Comparison of ENCODE assay signal across 13 cellular contexts in the genomic region with DNA sequence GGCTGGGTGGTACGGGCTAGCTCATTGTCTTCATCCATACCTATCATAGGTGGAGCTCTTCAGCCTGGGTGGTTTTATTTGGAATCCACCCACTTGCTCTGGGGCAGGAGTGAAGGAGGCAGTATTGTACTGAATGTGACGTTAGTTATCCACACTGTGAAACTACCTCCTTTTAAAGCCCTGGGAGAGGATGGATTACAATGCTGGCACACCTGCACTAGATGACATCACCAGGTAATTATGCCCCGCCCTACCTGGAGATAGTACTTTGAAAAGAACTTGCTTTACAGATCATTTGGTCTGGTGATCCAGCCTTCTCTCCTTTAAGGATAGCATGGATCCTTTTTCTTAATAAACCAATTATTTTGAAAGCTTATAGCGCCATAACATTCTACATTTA.
DNase-seq lines count a peak whose midpoint lies in the region; ATAC-seq, FAIRE-seq and TF ChIP-seq lines count a peak whose summit lies in the region.
"Had no signal": no experiment of that assay in that cellular context is flagged by ENCODE, and none has a peak within 500 bp of the region (broad histone marks: within the 10 kb centered on the region; RNA-seq: fewer than 3 reads in every experiment).

No MANE protein-coding gene starts in this region.

- TF ChIP-seq RAD21 in HepG2 (CRISPR knock-in tag; IDR thresholded peaks at IDR 0.05), result no peak

- BruUV-seq in HepG2 (replicated peaks; lab: Mats Ljungman, UMichigan), result no TSS peak

- POLR2A ChIA-PET in HepG2 (lab: Yijun Ruan, JAX), result no interaction called here

- H2AFZ ChIP-seq in HepG2 (ENCODE audit: low read length), result no peak overlapping the region

- no peaks in the 10 kb centered on the region for H3K27me3 ChIP-seq in RWPE2 (ENCODE audit: insufficient read depth, poor library complexity, severe bottlenecking)
- no peaks in the 10 kb centered on the region; a peak in 1 of 5 replicates for H3K27me3 ChIP-seq in HepG2 (ENCODE audit: control insufficient read depth in 1 of 2, insufficient read depth in 2 of 2, low read length in 2 of 2)
- H3K27me3 ChIP-seq: gastrocnemius medialis had no signal

- H3K9ac ChIP-seq in HepG2 (ENCODE audit: insufficient read depth, low read depth, low read length), result no peak overlapping the region

- no peak overlapping the region for H3K4me3 ChIP-seq in RWPE2 (ENCODE audit: severe bottlenecking)
- no peak overlapping the region for H3K4me3 ChIP-seq in mucosa of descending colon
- H3K4me3 ChIP-seq in HepG2 (replicated peaks in 1 of 3; ENCODE audit: insufficient read depth in 1 of 3, low read depth in 2 of 3, low read length in 3 of 3), result no peak overlapping the region
- H3K4me3 ChIP-seq: gastrocnemius medialis had no signal

- TF ChIP-seq CTCF in RWPE2 (IDR thresholded peaks at IDR 0.05; ENCODE audit: poor library complexity, severe bottlenecking) (no peak), mucosa of descending colon (IDR thresholded peaks at IDR 0.05) (no peak), HepG2 (CRISPR knock-in tag; IDR thresholded peaks at IDR 0.05) (no peak)

- no peaks in the 10 kb centered on the region for H3K79me2 ChIP-seq in HepG2 (ENCODE audit: insufficient read depth, low read length)

- H3K9me3 ChIP-seq in RWPE2 (ENCODE audit: severe bottlenecking) (no peaks in the 10 kb centered on the region), mucosa of descending colon (no peaks in the 10 kb centered on the region), HepG2 (ENCODE audit: low read length) (no peaks in the 10 kb centered on the region)
- H3K9me3 ChIP-seq: gastrocnemius medialis had no signal

- no peak for TF ChIP-seq POLR2A in HepG2 (IDR thresholded peaks at IDR 0.05; ENCODE audit: insufficient read depth in 1 of 2, low read depth in 2 of 2, low read length in 2 of 2)

- H3K4me1 ChIP-seq in RWPE2 (ENCODE audit: insufficient read depth, poor library complexity, severe bottlenecking) (peaks cover 14% of the 10 kb centered on the region), mucosa of descending colon (ENCODE audit: low read depth) (peaks cover 40% of the 10 kb centered on the region), HepG2 (ENCODE audit: insufficient read depth, low read length) (no peaks in the 10 kb centered on the region)
- H3K4me1 ChIP-seq: gastrocnemius medialis had no signal

- no peak for TF ChIP-seq EP300 in HepG2 (IDR thresholded peaks at IDR 0.05; ENCODE audit: low read depth in 2 of 2, low read length in 2 of 2)
- no peak for TF ChIP-seq EP300 in HepG2 (CRISPR knock-in tag; IDR thresholded peaks at IDR 0.05; ENCODE audit: borderline replicate concordance)

- H3K36me3 ChIP-seq in RWPE2 (ENCODE audit: low read depth) (no peaks in the 10 kb centered on the region), mucosa of descending colon (ENCODE audit: low read depth) (no peaks in the 10 kb centered on the region), HepG2 (replicated peaks in 1 of 2; ENCODE audit: control insufficient read depth in 1 of 2, insufficient read depth in 2 of 2, low read length in 2 of 2) (no peaks in the 10 kb centered on the region)
- H3K36me3 ChIP-seq: gastrocnemius medialis, WERI-Rb-1 had no signal

- no peaks in the 10 kb centered on the region for H4K20me1 ChIP-seq in HepG2 (ENCODE audit: insufficient read depth, low read length)

- ATAC-seq in RWPE2 (ENCODE audit: low read depth) (peak; percentile 58), mucosa of descending colon (peak; percentile 79), GM18520 (IDR thresholded peaks at IDR 0.05; ENCODE audit: unreplicated experiment) (no peak), HepG2 (no peak)
- ATAC-seq: gastrocnemius medialis had no signal

- DNase-seq in COR-L47 (lab: John Stamatoyannopoulos, UW) (peak; percentile 58), NCI-H146 (lab: John Stamatoyannopoulos, UW) (peak; percentile 96), RWPE2 (ENCODE audit: low spot score) (no peak), mucosa of descending colon (peak in 2 of 3 donors; percentile 59 to 93), NOMO-1 treated with DMSO at 0.1 percent for 48 hours (lab: John Stamatoyannopoulos, UW; ENCODE audit: unreplicated experiment) (no peak), HepG2 (ENCODE audit: low spot score) (no peak)
- DNase-seq in activated CD4-positive, alpha-beta T cell treated with anti-CD3 and anti-CD28 coated beads for 1 hour, result no peak
- DNase-seq: activated naive CD4-positive, alpha-beta T cell; effector CD4-positive, alpha-beta T cell; gastrocnemius medialis; substantia nigra; WERI-Rb-1 had no signal

- no peak overlapping the region for H3K4me2 ChIP-seq in HepG2 (ENCODE audit: low read depth, low read length)

- WGBS in HepG2 (ENCODE audit: low lambda C conversion rate), result 77% methylated on average over 4 of the region's 4 CpGs

- intact Hi-C loops in mucosa of descending colon (cut with DNase I, micrococcal nuclease) (loop anchor here in 1 of 2 donors (5.0 kb wide), 1 partner anchor 35 kb away; no protein-coding TSS in a partner anchor), HepG2 (cut with micrococcal nuclease; ENCODE audit: unreplicated experiment) (no loop called here)

- CTCF ChIA-PET in HepG2 (lab: Yijun Ruan, JAX; ENCODE audit: low intra/inter-chr PET ratio, low total read pairs), result no interaction called here

- no peak for FAIRE-seq in HepG2 (lab: Jason Lieb, UNC)

- in situ Hi-C loops in HepG2 (cut with HindIII; ENCODE audit: extremely low pct_ligation_motif_present, low pct_unique_long_range_greater_than_20kb), result no loop called here

- H3K27ac ChIP-seq in RWPE2 (ENCODE audit: poor library complexity, severe bottlenecking) (no peak overlapping the region), HepG2 (ENCODE audit: extremely low read length, insufficient read depth, low read length) (no peak overlapping the region)
- H3K27ac ChIP-seq: gastrocnemius medialis, WERI-Rb-1 had no signal

TF ChIP-seq in HepG2, 621 proteins besides CTCF, POLR2A, EP300 and RAD21 (continues in another document):
- TF ChIP-seq ATF7 (IDR thresholded peaks at IDR 0.05) (no peak), ATF7 (CRISPR knock-in tag; IDR thresholded peaks at IDR 0.05) (no peak), DNMT1 (CRISPR knock-in tag; IDR thresholded peaks at IDR 0.05) (no peak), ZNF282 (IDR thresholded peaks at IDR 0.05; ENCODE audit: partially characterized antibody) (no peak), ZNF17 (CRISPR knock-in tag; IDR thresholded peaks at IDR 0.05) (no peak), MAFF (IDR thresholded peaks at IDR 0.05; ENCODE audit: low read depth, low read length) (no peak), BHLHE40 (IDR thresholded peaks at IDR 0.05; ENCODE audit: low read length) (no peak), YY1 (IDR thresholded peaks at IDR 0.05; ENCODE audit: insufficient read depth, insufficient replicate concordance, low read depth, low read length) (no peak), FLYWCH1 (CRISPR knock-in tag; IDR thresholded peaks at IDR 0.05) (no peak)
- TF ChIP-seq, protein P1, sequence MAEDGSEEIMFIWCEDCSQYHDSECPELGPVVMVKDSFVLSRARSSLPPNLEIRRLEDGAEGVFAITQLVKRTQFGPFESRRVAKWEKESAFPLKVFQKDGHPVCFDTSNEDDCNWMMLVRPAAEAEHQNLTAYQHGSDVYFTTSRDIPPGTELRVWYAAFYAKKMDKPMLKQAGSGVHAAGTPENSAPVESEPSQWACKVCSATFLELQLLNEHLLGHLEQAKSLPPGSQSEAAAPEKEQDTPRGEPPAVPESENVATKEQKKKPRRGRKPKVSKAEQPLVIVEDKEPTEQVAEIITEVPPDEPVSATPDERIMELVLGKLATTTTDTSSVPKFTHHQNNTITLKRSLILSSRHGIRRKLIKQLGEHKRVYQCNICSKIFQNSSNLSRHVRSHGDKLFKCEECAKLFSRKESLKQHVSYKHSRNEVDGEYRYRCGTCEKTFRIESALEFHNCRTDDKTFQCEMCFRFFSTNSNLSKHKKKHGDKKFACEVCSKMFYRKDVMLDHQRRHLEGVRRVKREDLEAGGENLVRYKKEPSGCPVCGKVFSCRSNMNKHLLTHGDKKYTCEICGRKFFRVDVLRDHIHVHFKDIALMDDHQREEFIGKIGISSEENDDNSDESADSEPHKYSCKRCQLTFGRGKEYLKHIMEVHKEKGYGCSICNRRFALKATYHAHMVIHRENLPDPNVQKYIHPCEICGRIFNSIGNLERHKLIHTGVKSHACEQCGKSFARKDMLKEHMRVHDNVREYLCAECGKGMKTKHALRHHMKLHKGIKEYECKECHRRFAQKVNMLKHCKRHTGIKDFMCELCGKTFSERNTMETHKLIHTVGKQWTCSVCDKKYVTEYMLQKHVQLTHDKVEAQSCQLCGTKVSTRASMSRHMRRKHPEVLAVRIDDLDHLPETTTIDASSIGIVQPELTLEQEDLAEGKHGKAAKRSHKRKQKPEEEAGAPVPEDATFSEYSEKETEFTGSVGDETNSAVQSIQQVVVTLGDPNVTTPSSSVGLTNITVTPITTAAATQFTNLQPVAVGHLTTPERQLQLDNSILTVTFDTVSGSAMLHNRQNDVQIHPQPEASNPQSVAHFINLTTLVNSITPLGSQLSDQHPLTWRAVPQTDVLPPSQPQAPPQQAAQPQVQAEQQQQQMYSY (CRISPR knock-in tag; IDR thresholded peaks at IDR 0.05), result no peak
- TF ChIP-seq, protein P2, sequence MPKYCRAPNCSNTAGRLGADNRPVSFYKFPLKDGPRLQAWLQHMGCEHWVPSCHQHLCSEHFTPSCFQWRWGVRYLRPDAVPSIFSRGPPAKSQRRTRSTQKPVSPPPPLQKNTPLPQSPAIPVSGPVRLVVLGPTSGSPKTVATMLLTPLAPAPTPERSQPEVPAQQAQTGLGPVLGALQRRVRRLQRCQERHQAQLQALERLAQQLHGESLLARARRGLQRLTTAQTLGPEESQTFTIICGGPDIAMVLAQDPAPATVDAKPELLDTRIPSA (CRISPR knock-in tag; IDR thresholded peaks at IDR 0.05; ENCODE audit: borderline replicate concordance), result no peak
- TF ChIP-seq, protein P3, sequence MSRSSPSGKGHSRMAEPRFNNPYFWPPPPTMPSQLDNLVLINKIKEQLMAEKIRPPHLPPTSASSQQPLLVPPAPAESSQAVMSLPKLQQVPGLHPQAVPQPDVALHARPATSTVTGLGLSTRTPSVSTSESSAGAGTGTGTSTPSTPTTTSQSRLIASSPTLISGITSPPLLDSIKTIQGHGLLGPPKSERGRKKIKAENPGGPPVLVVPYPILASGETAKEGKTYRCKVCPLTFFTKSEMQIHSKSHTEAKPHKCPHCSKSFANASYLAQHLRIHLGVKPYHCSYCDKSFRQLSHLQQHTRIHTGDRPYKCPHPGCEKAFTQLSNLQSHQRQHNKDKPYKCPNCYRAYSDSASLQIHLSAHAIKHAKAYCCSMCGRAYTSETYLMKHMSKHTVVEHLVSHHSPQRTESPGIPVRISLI (CRISPR knock-in tag; IDR thresholded peaks at IDR 0.05; ENCODE audit: borderline replicate concordance), result no peak

Comparison
In these comparisons a context has a peak if more than half of its experiments do, and no peak if none do; other contexts are left out.
1. DNase-seq: peak in COR-L47 (single experiment), NCI-H146 (single experiment) and mucosa of descending colon (2 of 3); none in RWPE2 (single experiment), NOMO-1 treated with DMSO at 0.1 percent for 48 hours (single experiment), activated CD4-positive, alpha-beta T cell treated with anti-CD3 and anti-CD28 coated beads for 1 hour (single experiment) and HepG2 (single experiment).
2. ATAC-seq: peak in RWPE2 (single experiment) and mucosa of descending colon (single experiment); none in GM18520 (single experiment) and HepG2 (single experiment).